ENCODE assay signal across 15 cellular contexts in the genomic region with DNA sequence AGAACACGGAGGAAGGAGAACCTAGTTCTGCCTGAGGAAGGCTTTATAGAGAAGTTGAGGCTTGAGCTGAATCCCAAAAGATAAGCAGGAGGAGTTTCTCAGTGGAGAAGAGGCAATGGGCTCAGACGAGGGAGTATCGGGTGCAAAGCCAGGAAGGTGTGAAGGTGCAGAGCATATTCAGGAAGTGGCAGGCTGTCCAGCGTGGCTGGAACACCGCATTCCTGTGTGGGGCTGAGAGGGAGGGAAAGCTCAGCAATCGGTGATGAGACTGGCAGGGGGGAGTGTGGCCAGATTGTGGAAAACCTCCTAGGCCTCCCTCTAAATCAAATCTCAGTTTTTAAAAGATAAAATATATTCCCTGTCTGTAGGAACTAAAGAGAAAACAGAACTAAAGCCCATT.
DNase-seq lines count a peak whose midpoint lies in the region; ATAC-seq and TF ChIP-seq lines count a peak whose summit lies in the region.
"Had no signal": no experiment of that assay in that cellular context is flagged by ENCODE, and none has a peak within 500 bp of the region (broad histone marks: within the 10 kb centered on the region; RNA-seq: fewer than 3 reads in every experiment).

No MANE protein-coding gene starts in this region.

- peak overlapping the region; percentile 5 for H3K27ac ChIP-seq in hepatocyte
- peak overlapping the region; percentile 19 for H3K27ac ChIP-seq in osteoblast (ENCODE audit: low read depth, low read length)
- H3K27ac ChIP-seq: BLaER1 treated with 17β-estradiol and CSF1 and Interleukin-3, amounts not matched to agents 10 nM and 100 nM; psoas muscle had no signal

- 23% methylated on average over 6 of the region's 6 CpGs for WGBS in hepatocyte (ENCODE audit: low lambda C conversion rate, missing lambda C conversion rate)

- H3K4me3 Mint-ChIP-seq in stimulated activated naive B cell treated with anti-CD40 and anti-IgM and Interleukin-4, amounts not matched to agents 10 μg/mL and 1 μg/mL and 100 μg/mL, for 72 hours, result peak overlapping the region in 1 of 2 donors; percentile 27

- H3K4me1 ChIP-seq in hepatocyte (ENCODE audit: insufficient read depth) (peaks cover 22% of the 10 kb centered on the region), osteoblast (ENCODE audit: insufficient read depth, low read length) (peaks cover 16% of the 10 kb centered on the region)

- H3K9me2 ChIP-seq in hepatocyte (replicated peaks; ENCODE audit: insufficient read depth), result no peaks in the 10 kb centered on the region

- no peaks in the 10 kb centered on the region for H3K9me3 ChIP-seq in hepatocyte (ENCODE audit: low read depth)
- no peaks in the 10 kb centered on the region for H3K9me3 ChIP-seq in osteoblast (ENCODE audit: low read depth, low read length)
- H3K9me3 ChIP-seq: BLaER1 treated with 17β-estradiol and CSF1 and Interleukin-3, amounts not matched to agents 10 nM and 100 nM; psoas muscle had no signal

- TF ChIP-seq CTCF in hepatocyte (IDR thresholded peaks at IDR 0.05; ENCODE audit: poor library complexity) (no peak), osteoblast (IDR thresholded peaks at IDR 0.05; ENCODE audit: extremely low read depth, low read depth, low read length) (no peak)

- H3K27ac Mint-ChIP-seq in stimulated activated naive B cell treated with anti-CD40 and anti-IgM and Interleukin-4, amounts not matched to agents 10 μg/mL and 1 μg/mL and 100 μg/mL, for 72 hours, result no peak overlapping the region

- peaks cover 23 to 46% of the 10 kb centered on the region in 2 donors for H3K4me1 Mint-ChIP-seq in stimulated activated naive B cell treated with anti-CD40 and anti-IgM and Interleukin-4, amounts not matched to agents 10 μg/mL and 1 μg/mL and 100 μg/mL, for 72 hours

- H3K27me3 ChIP-seq in hepatocyte, result no peaks in the 10 kb centered on the region
- H3K27me3 ChIP-seq in osteoblast (ENCODE audit: insufficient read depth, low read length), result no peaks in the 10 kb centered on the region
- H3K27me3 ChIP-seq: BLaER1 treated with 17β-estradiol and CSF1 and Interleukin-3, amounts not matched to agents 10 nM and 100 nM had no signal

- H3K9me3 Mint-ChIP-seq in stimulated activated naive B cell treated with anti-CD40 and anti-IgM and Interleukin-4, amounts not matched to agents 10 μg/mL and 1 μg/mL and 100 μg/mL, for 72 hours, result no peaks in the 10 kb centered on the region

- H2AFZ ChIP-seq in hepatocyte (peak overlapping the region; percentile 17), osteoblast (ENCODE audit: low read length) (no peak overlapping the region)

- H3K79me2 ChIP-seq in hepatocyte, result no peaks in the 10 kb centered on the region
- H3K79me2 ChIP-seq in osteoblast (ENCODE audit: insufficient read depth, low read length), result peaks cover 43% of the 10 kb centered on the region

- ATAC-seq in GM18517 (IDR thresholded peaks at IDR 0.05; ENCODE audit: unreplicated experiment) (no peak), HG03175 (IDR thresholded peaks at IDR 0.05; ENCODE audit: unreplicated experiment) (no peak)
- ATAC-seq in stimulated activated naive B cell treated with anti-CD40 and anti-IgM and Interleukin-4, amounts not matched to agents 10 μg/mL and 1 μg/mL and 100 μg/mL, for 72 hours (replicated peaks), result no peak
- ATAC-seq: PC-3, psoas muscle had no signal

- H3K36me3 ChIP-seq in hepatocyte (replicated peaks; ENCODE audit: insufficient read depth, low read depth) (no peaks in the 10 kb centered on the region), osteoblast (ENCODE audit: insufficient read depth, low read length) (peaks cover 5% of the 10 kb centered on the region)

- H4K20me1 ChIP-seq in hepatocyte (ENCODE audit: insufficient read depth, poor library complexity, severe bottlenecking) (no peaks in the 10 kb centered on the region), osteoblast (ENCODE audit: insufficient read depth, low read length) (peaks cover 10% of the 10 kb centered on the region)

- peak overlapping the region; percentile 27 for H3K4me2 ChIP-seq in hepatocyte
- peak overlapping the region; percentile 55 for H3K4me2 ChIP-seq in osteoblast (ENCODE audit: insufficient read depth, low read length)

- no peaks in the 10 kb centered on the region for H3K36me3 Mint-ChIP-seq in stimulated activated naive B cell treated with anti-CD40 and anti-IgM and Interleukin-4, amounts not matched to agents 10 μg/mL and 1 μg/mL and 100 μg/mL, for 72 hours

- no peaks in the 10 kb centered on the region for H3K27me3 Mint-ChIP-seq in stimulated activated naive B cell treated with anti-CD40 and anti-IgM and Interleukin-4, amounts not matched to agents 10 μg/mL and 1 μg/mL and 100 μg/mL, for 72 hours

- no peak overlapping the region for H3K4me3 ChIP-seq in hepatocyte
- peak overlapping the region; percentile 14 for H3K4me3 ChIP-seq in osteoblast (ENCODE audit: insufficient read depth, low read length)
- H3K4me3 ChIP-seq: BLaER1 treated with 17β-estradiol and CSF1 and Interleukin-3, amounts not matched to agents 10 nM and 100 nM; psoas muscle had no signal

- DNase-seq in HT1080 (ENCODE audit: low read depth) (peak; percentile 55), astrocyte of the hippocampus (ENCODE audit: low read depth, low spot score) (peak; percentile 42), hepatocyte (ENCODE audit: low spot score) (no peak), osteoblast (ENCODE audit: insufficient read length, low spot score, missing footprints) (no peak)
- DNase-seq in activated CD4-positive, CD25-positive, alpha-beta regulatory T cell (lab: John Stamatoyannopoulos, UW), result no peak
- DNase-seq in stimulated activated naive B cell treated with anti-CD40 and anti-IgM and Interleukin-4, amounts not matched to agents 10 μg/mL and 1 μg/mL and 100 μg/mL, for 72 hours, result no peak
- DNase-seq: EL; foreskin fibroblast; PC-3; psoas muscle; stimulated activated CD4-positive, alpha-beta T cell treated with anti-CD3 and anti-CD28 coated beads, Interleukin-1b, Interleukin-23, amount 100 ng/mL, for 48 hours; T-helper 2 cell had no signal

Comparison
In these comparisons a context has a peak if more than half of its experiments do, and no peak if none do; other contexts are left out.
1. DNase-seq: peak in HT1080 (single experiment) and astrocyte of the hippocampus (single experiment); none in hepatocyte (single experiment), osteoblast (single experiment), activated CD4-positive, CD25-positive, alpha-beta regulatory T cell (0 of 4) and stimulated activated naive B cell treated with anti-CD40 and anti-IgM and Interleukin-4, amounts not matched to agents 10 μg/mL and 1 μg/mL and 100 μg/mL, for 72 hours (single experiment).